Comparison of ENCODE assay signal across 1 cellular context in genomic region chr10:32446701-32447406, GRCh38.
TF ChIP-seq lines count a peak whose summit lies in the region.

No MANE protein-coding gene starts in this region.

TF ChIP-seq in H1, 55 proteins besides CTCF, POLR2A, EP300 and RAD21 (continued from another document):
- TF ChIP-seq, protein P1, sequence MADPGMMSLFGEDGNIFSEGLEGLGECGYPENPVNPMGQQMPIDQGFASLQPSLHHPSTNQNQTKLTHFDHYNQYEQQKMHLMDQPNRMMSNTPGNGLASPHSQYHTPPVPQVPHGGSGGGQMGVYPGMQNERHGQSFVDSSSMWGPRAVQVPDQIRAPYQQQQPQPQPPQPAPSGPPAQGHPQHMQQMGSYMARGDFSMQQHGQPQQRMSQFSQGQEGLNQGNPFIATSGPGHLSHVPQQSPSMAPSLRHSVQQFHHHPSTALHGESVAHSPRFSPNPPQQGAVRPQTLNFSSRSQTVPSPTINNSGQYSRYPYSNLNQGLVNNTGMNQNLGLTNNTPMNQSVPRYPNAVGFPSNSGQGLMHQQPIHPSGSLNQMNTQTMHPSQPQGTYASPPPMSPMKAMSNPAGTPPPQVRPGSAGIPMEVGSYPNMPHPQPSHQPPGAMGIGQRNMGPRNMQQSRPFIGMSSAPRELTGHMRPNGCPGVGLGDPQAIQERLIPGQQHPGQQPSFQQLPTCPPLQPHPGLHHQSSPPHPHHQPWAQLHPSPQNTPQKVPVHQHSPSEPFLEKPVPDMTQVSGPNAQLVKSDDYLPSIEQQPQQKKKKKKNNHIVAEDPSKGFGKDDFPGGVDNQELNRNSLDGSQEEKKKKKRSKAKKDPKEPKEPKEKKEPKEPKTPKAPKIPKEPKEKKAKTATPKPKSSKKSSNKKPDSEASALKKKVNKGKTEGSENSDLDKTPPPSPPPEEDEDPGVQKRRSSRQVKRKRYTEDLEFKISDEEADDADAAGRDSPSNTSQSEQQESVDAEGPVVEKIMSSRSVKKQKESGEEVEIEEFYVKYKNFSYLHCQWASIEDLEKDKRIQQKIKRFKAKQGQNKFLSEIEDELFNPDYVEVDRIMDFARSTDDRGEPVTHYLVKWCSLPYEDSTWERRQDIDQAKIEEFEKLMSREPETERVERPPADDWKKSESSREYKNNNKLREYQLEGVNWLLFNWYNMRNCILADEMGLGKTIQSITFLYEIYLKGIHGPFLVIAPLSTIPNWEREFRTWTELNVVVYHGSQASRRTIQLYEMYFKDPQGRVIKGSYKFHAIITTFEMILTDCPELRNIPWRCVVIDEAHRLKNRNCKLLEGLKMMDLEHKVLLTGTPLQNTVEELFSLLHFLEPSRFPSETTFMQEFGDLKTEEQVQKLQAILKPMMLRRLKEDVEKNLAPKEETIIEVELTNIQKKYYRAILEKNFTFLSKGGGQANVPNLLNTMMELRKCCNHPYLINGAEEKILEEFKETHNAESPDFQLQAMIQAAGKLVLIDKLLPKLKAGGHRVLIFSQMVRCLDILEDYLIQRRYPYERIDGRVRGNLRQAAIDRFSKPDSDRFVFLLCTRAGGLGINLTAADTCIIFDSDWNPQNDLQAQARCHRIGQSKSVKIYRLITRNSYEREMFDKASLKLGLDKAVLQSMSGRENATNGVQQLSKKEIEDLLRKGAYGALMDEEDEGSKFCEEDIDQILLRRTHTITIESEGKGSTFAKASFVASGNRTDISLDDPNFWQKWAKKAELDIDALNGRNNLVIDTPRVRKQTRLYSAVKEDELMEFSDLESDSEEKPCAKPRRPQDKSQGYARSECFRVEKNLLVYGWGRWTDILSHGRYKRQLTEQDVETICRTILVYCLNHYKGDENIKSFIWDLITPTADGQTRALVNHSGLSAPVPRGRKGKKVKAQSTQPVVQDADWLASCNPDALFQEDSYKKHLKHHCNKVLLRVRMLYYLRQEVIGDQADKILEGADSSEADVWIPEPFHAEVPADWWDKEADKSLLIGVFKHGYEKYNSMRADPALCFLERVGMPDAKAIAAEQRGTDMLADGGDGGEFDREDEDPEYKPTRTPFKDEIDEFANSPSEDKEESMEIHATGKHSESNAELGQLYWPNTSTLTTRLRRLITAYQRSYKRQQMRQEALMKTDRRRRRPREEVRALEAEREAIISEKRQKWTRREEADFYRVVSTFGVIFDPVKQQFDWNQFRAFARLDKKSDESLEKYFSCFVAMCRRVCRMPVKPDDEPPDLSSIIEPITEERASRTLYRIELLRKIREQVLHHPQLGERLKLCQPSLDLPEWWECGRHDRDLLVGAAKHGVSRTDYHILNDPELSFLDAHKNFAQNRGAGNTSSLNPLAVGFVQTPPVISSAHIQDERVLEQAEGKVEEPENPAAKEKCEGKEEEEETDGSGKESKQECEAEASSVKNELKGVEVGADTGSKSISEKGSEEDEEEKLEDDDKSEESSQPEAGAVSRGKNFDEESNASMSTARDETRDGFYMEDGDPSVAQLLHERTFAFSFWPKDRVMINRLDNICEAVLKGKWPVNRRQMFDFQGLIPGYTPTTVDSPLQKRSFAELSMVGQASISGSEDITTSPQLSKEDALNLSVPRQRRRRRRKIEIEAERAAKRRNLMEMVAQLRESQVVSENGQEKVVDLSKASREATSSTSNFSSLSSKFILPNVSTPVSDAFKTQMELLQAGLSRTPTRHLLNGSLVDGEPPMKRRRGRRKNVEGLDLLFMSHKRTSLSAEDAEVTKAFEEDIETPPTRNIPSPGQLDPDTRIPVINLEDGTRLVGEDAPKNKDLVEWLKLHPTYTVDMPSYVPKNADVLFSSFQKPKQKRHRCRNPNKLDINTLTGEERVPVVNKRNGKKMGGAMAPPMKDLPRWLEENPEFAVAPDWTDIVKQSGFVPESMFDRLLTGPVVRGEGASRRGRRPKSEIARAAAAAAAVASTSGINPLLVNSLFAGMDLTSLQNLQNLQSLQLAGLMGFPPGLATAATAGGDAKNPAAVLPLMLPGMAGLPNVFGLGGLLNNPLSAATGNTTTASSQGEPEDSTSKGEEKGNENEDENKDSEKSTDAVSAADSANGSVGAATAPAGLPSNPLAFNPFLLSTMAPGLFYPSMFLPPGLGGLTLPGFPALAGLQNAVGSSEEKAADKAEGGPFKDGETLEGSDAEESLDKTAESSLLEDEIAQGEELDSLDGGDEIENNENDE (IDR thresholded peaks at IDR 0.05; ENCODE audit: insufficient replicate concordance, low read length) = no peak
- TF ChIP-seq MAFK (IDR thresholded peaks at IDR 0.05; ENCODE audit: low read depth, low read length) = no peak
- TF ChIP-seq JUN (IDR thresholded peaks at IDR 0.05; ENCODE audit: low read depth, low read length) = no peak
- no peak for TF ChIP-seq CBX5 (IDR thresholded peaks at IDR 0.05; ENCODE audit: low read depth, low read length)
- TF ChIP-seq ATF2 (IDR thresholded peaks at IDR 0.05; ENCODE audit: low read length) = no peak
- no peak for TF ChIP-seq KDM4A (IDR thresholded peaks at IDR 0.05; ENCODE audit: low read depth, low read length, severe bottlenecking)
- no peak for TF ChIP-seq CTBP2 (IDR thresholded peaks at IDR 0.05; ENCODE audit: borderline replicate concordance, insufficient read depth, insufficient read length, low read length)
- TF ChIP-seq ASH2L (IDR thresholded peaks at IDR 0.05; ENCODE audit: low read length) = no peak
- no peak for TF ChIP-seq BRCA1 (IDR thresholded peaks at IDR 0.05; ENCODE audit: low read depth, low read length)
- no peak for TF ChIP-seq TBP (IDR thresholded peaks at IDR 0.05; ENCODE audit: low read depth, low read length)
